ENCODE assay signal across 9 cellular contexts in genomic region chr13:110538632-110539031, GRCh38. TPM values are rescaled to one million over a fixed set of nuclear protein-coding genes. Genes with fewer than 3 reads are reported as not detected.
DNase-seq lines count a peak whose midpoint lies in the region; ATAC-seq and TF ChIP-seq lines count a peak whose summit lies in the region.
"Had no signal": no experiment of that assay in that cellular context is flagged by ENCODE, and none has a peak within 500 bp of the region (broad histone marks: within the 10 kb centered on the region; RNA-seq: fewer than 3 reads in every experiment).

No MANE protein-coding gene starts in this region.

- no peak for TF ChIP-seq POLR2A in testis (IDR thresholded peaks at IDR 0.05)

- no peaks in the 10 kb centered on the region for H3K36me3 ChIP-seq in testis (ENCODE audit: low read depth, missing control alignments)

- intact Hi-C loops in testis (cut with DNase I; ENCODE audit: low total_unique reads): no loop called here

- no peak overlapping the region for H3K4me3 ChIP-seq in fibroblast of the aortic adventitia (ENCODE audit: low read depth, low read length)
- no peak overlapping the region for H3K4me3 ChIP-seq in testis

- peak; percentile 71 for DNase-seq in fibroblast of the aortic adventitia (ENCODE audit: low read depth)
- DNase-seq in testis: peak; percentile 75
- no peak for DNase-seq in stimulated activated CD4-positive, alpha-beta T cell treated with anti-CD3 and anti-CD28 coated beads, Interleukin-2, amount 100 ng/mL, for 48 hours
- DNase-seq in NCI-H526 (lab: John Stamatoyannopoulos, UW): no peak
- DNase-seq in stimulated activated CD4-positive, alpha-beta T cell treated with anti-CD3 and anti-CD28 coated beads, Interleukin-15, amount 100 ng/mL, for 24 hours: no peak
- DNase-seq in kidney glomerular epithelial cell (lab: John Stamatoyannopoulos, UW): no peak
- DNase-seq: NCI-H226 had no signal

- TF ChIP-seq CTCF in fibroblast of the aortic adventitia (IDR thresholded peaks at IDR 0.05; ENCODE audit: insufficient read depth, low read length) (no peak), testis (IDR thresholded peaks at IDR 0.05) (no peak)

- H3K27ac ChIP-seq in testis: no peak overlapping the region

- ATAC-seq in GM19452 (IDR thresholded peaks at IDR 0.05; ENCODE audit: unreplicated experiment): peak; percentile 66
- ATAC-seq in HG03460 (IDR thresholded peaks at IDR 0.05; ENCODE audit: unreplicated experiment): peak; percentile 63

- H3K27me3 ChIP-seq in testis: no peaks in the 10 kb centered on the region

- peaks cover 30% of the 10 kb centered on the region for H3K4me1 ChIP-seq in testis

- 22 to 39% methylated on average over 5 of the region's 5 CpGs for WGBS in testis, 2 donors

- no peaks in the 10 kb centered on the region for H3K9me3 ChIP-seq in testis

RNA-seq across cellular contexts. Expression of gene RAB20, which starts 22.9 kb away (rescaled TPM):
- total RNA-seq in fibroblast of the aortic adventitia (ENCODE audit: low replicate concordance) (1.6 and 3.5 TPM in 2 replicates), testis (10 to 100 TPM; 27.2 to 41.1 TPM)
- 22.0 TPM for polyA plus RNA-seq in testis (ENCODE audit: insufficient read depth, low read depth, low replicate concordance)

Comparison
In these comparisons a context has a peak if more than half of its experiments do, and no peak if none do; other contexts are left out.
1. DNase-seq: peak in fibroblast of the aortic adventitia (single experiment) and testis (single experiment); none in stimulated activated CD4-positive, alpha-beta T cell treated with anti-CD3 and anti-CD28 coated beads, Interleukin-2, amount 100 ng/mL, for 48 hours (0 of 2), NCI-H526 (0 of 2), stimulated activated CD4-positive, alpha-beta T cell treated with anti-CD3 and anti-CD28 coated beads, Interleukin-15, amount 100 ng/mL, for 24 hours (single experiment) and kidney glomerular epithelial cell (single experiment).